8 cellular contexts compared by ENCODE assay signal in the genomic region with DNA sequence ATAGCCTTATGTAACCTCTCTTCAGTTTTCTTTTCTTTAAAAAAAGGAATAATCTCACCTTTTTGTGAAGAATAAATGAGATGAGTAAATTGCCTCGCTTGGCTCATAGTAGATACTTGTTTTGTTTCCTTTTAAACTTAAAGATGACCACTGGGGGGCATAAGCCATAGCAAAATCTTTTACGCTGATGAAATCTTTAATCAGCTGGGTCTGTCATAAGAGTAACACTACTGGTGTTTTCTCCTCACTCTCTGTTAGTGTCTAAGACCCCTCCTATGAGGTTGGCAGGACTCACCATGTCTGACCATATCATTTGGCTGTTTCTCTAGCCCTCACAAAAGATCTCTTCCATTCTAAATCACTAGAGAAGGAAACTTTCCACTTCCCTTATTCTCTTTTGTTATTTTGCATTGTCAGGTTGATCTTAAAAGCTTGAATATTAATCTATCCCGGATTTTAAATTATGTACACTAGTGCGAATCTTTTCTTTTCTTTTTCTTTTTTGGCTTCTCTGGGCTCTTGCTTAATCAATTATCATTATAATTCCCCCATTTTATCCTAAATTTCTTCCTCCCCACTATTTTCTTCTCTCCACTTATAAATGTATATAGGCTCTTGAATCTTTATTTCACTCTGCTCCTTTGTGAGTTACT. TPM values are rescaled to one million over a fixed set of nuclear protein-coding genes. Genes with fewer than 3 reads are reported as not detected.
DNase-seq lines count a peak whose midpoint lies in the region; ATAC-seq and TF ChIP-seq lines count a peak whose summit lies in the region.

No MANE protein-coding gene starts in this region.

- no peaks in the 10 kb centered on the region for H3K9me3 ChIP-seq in BLaER1
- H3K9me3 ChIP-seq in SK-N-MC (ENCODE audit: low read depth, low read length) = no peaks in the 10 kb centered on the region
- no peaks in the 10 kb centered on the region for H3K9me3 ChIP-seq in tibial nerve

- no peak for TF ChIP-seq POLR2A in tibial nerve (IDR thresholded peaks at IDR 0.05)

- POLR2A ChIA-PET in HEK293T (lab: Yijun Ruan, JAX) = interaction anchor here (0.6 to 1.1 kb wide), 5 partner anchors 10 to 41 kb away, joined by 3 to 4 read pairs (median 3); a partner anchor contains a TSS

- H4K20me1 ChIP-seq in BLaER1 = no peaks in the 10 kb centered on the region

- no peak for TF ChIP-seq EP300 in tibial nerve (IDR thresholded peaks at IDR 0.05)

- H3K36me3 ChIP-seq in BLaER1 = no peaks in the 10 kb centered on the region
- no peaks in the 10 kb centered on the region for H3K36me3 ChIP-seq in SK-N-MC (ENCODE audit: insufficient read depth, low read length)
- H3K36me3 ChIP-seq in tibial nerve = no peaks in the 10 kb centered on the region

- H3K4me2 ChIP-seq in BLaER1 = peak overlapping the region; percentile 82

- H3K4me3 ChIP-seq in BLaER1 = no peak overlapping the region
- no peak overlapping the region for H3K4me3 ChIP-seq in SK-N-MC
- H3K4me3 ChIP-seq in tibial nerve = no peak overlapping the region

- TF ChIP-seq CTCF in tibial nerve (IDR thresholded peaks at IDR 0.05) = peak; percentile 23 to 57 (median 29)

- CTCF ChIA-PET in HEK293T (lab: Yijun Ruan, JAX) = interaction anchor here (0.6 to 1.4 kb wide), 7 partner anchors 9 to 59 kb away, joined by 4 to 14 read pairs (median 6); a partner anchor contains a TSS

- no peaks in the 10 kb centered on the region for H3K27me3 ChIP-seq in BLaER1
- H3K27me3 ChIP-seq in tibial nerve = no peaks in the 10 kb centered on the region

- 49 to 52% methylated on average over 4 of the region's 4 CpGs for WGBS in tibial nerve, 2 donors

- H3K27ac ChIP-seq in BLaER1 = peak overlapping the region; percentile 89
- H3K27ac ChIP-seq in SK-N-MC = peak overlapping the region; percentile 27
- no peak overlapping the region for H3K27ac ChIP-seq in tibial nerve

- DNase-seq in SK-N-MC (ENCODE audit: low read depth, low spot score) (no peak), fibroblast of peridontal ligament (ENCODE audit: extremely low read depth) (peak; percentile 73), tibial nerve (ENCODE audit: low spot score in 2 of 2) (no peak), HEK293T (ENCODE audit: extremely low spot score) (no peak)
- no peak for DNase-seq in activated CD4-positive, alpha-beta T cell treated with anti-CD3 and anti-CD28 coated beads for 4 hours

- peak; percentile 55 for ATAC-seq in GM21619 (IDR thresholded peaks at IDR 0.05; ENCODE audit: unreplicated experiment)
- no peak for ATAC-seq in GM21526 (IDR thresholded peaks at IDR 0.05; ENCODE audit: low FRiP score, unreplicated experiment)

- H3K9ac ChIP-seq in BLaER1 = no peak overlapping the region
- peak overlapping the region; percentile 49 for H3K9ac ChIP-seq in SK-N-MC (ENCODE audit: insufficient read length)

- peaks cover 65% of the 10 kb centered on the region for H3K4me1 ChIP-seq in BLaER1
- no peaks in the 10 kb centered on the region for H3K4me1 ChIP-seq in tibial nerve

TF ChIP-seq in HEK293T, 16 proteins besides CTCF, POLR2A, EP300 and RAD21:
- TF ChIP-seq SUZ12 (IDR thresholded peaks at IDR 0.05) (no peak), ZNF384 (IDR thresholded peaks at IDR 0.05) (no peak), ARNT (IDR thresholded peaks at IDR 0.05) (no peak), ELF4 (IDR thresholded peaks at IDR 0.05) (no peak), FOXA1 (IDR thresholded peaks at IDR 0.05) (no peak), NFRKB (IDR thresholded peaks at IDR 0.05) (no peak), TARDBP (IDR thresholded peaks at IDR 0.05) (no peak), BHLHE40 (IDR thresholded peaks at IDR 0.05; ENCODE audit: borderline replicate concordance) (no peak), LEF1 (IDR thresholded peaks at IDR 0.05; ENCODE audit: borderline replicate concordance) (no peak), FOXK2 (IDR thresholded peaks at IDR 0.05) (no peak), FOXM1 (IDR thresholded peaks at IDR 0.05; ENCODE audit: borderline replicate concordance) (no peak), HDGF (IDR thresholded peaks at IDR 0.05; ENCODE audit: borderline replicate concordance) (no peak), CTBP1 (IDR thresholded peaks at IDR 0.05; ENCODE audit: borderline replicate concordance) (no peak), SP1 (IDR thresholded peaks at IDR 0.05) (no peak), L3MBTL2 (conservative IDR thresholded peaks at IDR 0.05) (no peak)
- TF ChIP-seq, protein P1, sequence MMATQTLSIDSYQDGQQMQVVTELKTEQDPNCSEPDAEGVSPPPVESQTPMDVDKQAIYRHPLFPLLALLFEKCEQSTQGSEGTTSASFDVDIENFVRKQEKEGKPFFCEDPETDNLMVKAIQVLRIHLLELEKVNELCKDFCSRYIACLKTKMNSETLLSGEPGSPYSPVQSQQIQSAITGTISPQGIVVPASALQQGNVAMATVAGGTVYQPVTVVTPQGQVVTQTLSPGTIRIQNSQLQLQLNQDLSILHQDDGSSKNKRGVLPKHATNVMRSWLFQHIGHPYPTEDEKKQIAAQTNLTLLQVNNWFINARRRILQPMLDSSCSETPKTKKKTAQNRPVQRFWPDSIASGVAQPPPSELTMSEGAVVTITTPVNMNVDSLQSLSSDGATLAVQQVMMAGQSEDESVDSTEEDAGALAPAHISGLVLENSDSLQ (IDR thresholded peaks at IDR 0.05) = no peak

RNA-seq across cellular contexts. Expression of a gene that starts 12.5 kb away (rescaled TPM):
- total RNA-seq in tibial nerve = 1 to 10 TPM; 4.2 to 8.2 (median 6.5) TPM

RNA-seq across cellular contexts. Expression of a gene that starts 13.0 kb away (rescaled TPM):
- total RNA-seq in tibial nerve = 1 to 10 TPM; 1.1 to 3.1 (median 1.7) TPM

RNA-seq across cellular contexts. Expression of a gene that starts 21.8 kb away (rescaled TPM):
- 1 to 10 TPM; 2.7 to 8.3 (median 3.8) TPM for total RNA-seq in tibial nerve

RNA-seq across cellular contexts. Expression of a gene that starts 29.6 kb away (rescaled TPM):
- total RNA-seq in tibial nerve = under 1 TPM in 1 of 4 donors, not detected in 3; 0.78 TPM

RNA-seq across cellular contexts. Expression of a gene that starts 31.7 kb away (rescaled TPM):
- 10 to 100 TPM in 3 of 4 donors, 1 to 10 TPM in 1; 6.9 to 36.9 (median 12.7) TPM for total RNA-seq in tibial nerve

Comparison
In these comparisons a context has a peak if more than half of its experiments do, and no peak if none do; other contexts are left out.
1. H3K27ac ChIP-seq: peak in BLaER1 (single experiment) and SK-N-MC (single experiment); none in tibial nerve (0 of 4).